17 cellular contexts compared by ENCODE assay signal in the genomic region with DNA sequence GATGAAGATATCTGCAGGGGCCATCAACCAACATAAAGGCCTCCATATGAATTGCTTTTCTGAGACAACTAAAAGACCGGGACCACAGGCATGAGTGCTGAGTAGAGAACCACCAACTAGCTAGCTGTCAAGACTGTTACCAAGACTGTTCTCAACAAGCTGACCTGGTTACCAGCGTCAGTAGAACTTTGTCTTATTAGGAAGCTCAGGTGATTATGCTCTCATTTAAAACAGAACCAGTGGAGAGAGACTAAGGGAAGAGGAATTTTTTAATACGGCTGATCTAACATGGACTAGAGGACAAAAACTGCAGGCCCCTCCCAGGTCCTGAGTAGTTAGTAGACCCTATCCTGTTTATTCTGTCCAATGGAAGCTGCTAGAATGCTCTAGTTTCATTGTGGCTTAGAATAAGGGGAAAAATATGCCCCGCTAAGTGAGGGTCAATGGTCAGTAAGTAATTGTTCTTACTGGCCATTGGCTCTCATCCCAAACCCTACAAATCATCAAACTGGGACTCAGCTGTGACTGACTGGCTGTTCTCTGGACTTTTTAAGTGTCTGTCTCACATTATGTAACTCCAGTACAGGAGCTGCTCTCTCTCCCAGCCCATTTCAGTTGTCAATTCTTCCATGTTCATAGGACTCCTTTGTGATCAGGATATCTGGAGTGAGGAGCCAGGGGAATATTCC. TPM values are rescaled to one million over a fixed set of nuclear protein-coding genes. Genes with fewer than 3 reads are reported as not detected.
DNase-seq lines count a peak whose midpoint lies in the region; ATAC-seq and TF ChIP-seq lines count a peak whose summit lies in the region.
"Had no signal": no experiment of that assay in that cellular context is flagged by ENCODE, and none has a peak within 500 bp of the region (broad histone marks: within the 10 kb centered on the region; RNA-seq: fewer than 3 reads in every experiment).

No MANE protein-coding gene starts in this region.

- peaks cover 0 to 56% of the 10 kb centered on the region in 2 experiments for H3K36me3 ChIP-seq in mesenchymal stem cell (ENCODE audit: control insufficient read depth in 1 of 2, insufficient read depth in 2 of 2, low read depth in 1 of 2, low read length in 2 of 2)
- H3K36me3 ChIP-seq in tibial nerve, result peaks cover 0 to 18% (median 0%) of the 10 kb centered on the region in 3 donors
- H3K36me3 ChIP-seq: ovary had no signal

- no peak overlapping the region for H2BK15ac ChIP-seq in mesenchymal stem cell (ENCODE audit: low read depth, poor library complexity, severe bottlenecking)

- no peak overlapping the region for H4K91ac ChIP-seq in mesenchymal stem cell (ENCODE audit: low read length)

- no peak for DNase-seq in activated naive CD8-positive, alpha-beta T cell treated with anti-CD3 and anti-CD28 coated beads, Interleukin-2, amount 50 U/mL, for 24 hours
- DNase-seq in epithelial cell of proximal tubule (ENCODE audit: low read depth) (peak; percentile 84), mesenchymal stem cell (peak; percentile 43), tibial nerve (ENCODE audit: low spot score in 2 of 2) (no peak), DMS79 (lab: John Stamatoyannopoulos, UW) (no peak), foreskin melanocyte (no peak), NCI-H2081 (lab: John Stamatoyannopoulos, UW) (no peak)
- DNase-seq: adrenal gland; EL; MG63; NCI-H226; ovary; stimulated activated CD4-positive, alpha-beta T cell treated with anti-CD3 and anti-CD28 coated beads, Interleukin-4, amount 100 ng/mL, for 4 hours; stomach had no signal

- no peak overlapping the region for H2BK5ac ChIP-seq in mesenchymal stem cell (ENCODE audit: low read depth, low read length, poor library complexity, severe bottlenecking)

- H3K23ac ChIP-seq in mesenchymal stem cell (ENCODE audit: low read length in 2 of 2), result no peak overlapping the region

- H2BK12ac ChIP-seq in mesenchymal stem cell (ENCODE audit: low read length in 2 of 2), result no peak overlapping the region

- WGBS in mesenchymal stem cell, result 95% methylated on average over 4 of the region's 4 CpGs
- WGBS in tibial nerve, 2 donors, result 63 to 64% methylated on average over 4 of the region's 4 CpGs

- H3K9me3 Mint-ChIP-seq in activated naive CD8-positive, alpha-beta T cell (ENCODE audit: low read depth), result no peaks in the 10 kb centered on the region
- no peaks in the 10 kb centered on the region for H3K9me3 Mint-ChIP-seq in activated naive CD8-positive, alpha-beta T cell treated with anti-CD3 and anti-CD28 coated beads, Interleukin-2, amount 50 U/mL, for 24 hours

- H4K8ac ChIP-seq in mesenchymal stem cell (ENCODE audit: low read length), result no peak overlapping the region

- no peak for ATAC-seq in activated naive CD8-positive, alpha-beta T cell treated with anti-CD3 and anti-CD28 coated beads, Interleukin-2, amount 50 U/mL, for 24 hours
- ATAC-seq: A549, Panc1 had no signal

- peak overlapping the region; percentile 54 for H3K4me2 ChIP-seq in mesenchymal stem cell (ENCODE audit: low read length, poor library complexity, severe bottlenecking)
- H3K4me2 ChIP-seq: A549 had no signal

- no peak overlapping the region for H3K14ac ChIP-seq in mesenchymal stem cell (ENCODE audit: low read length in 2 of 2)

- H3K27ac Mint-ChIP-seq in activated naive CD8-positive, alpha-beta T cell, result peak overlapping the region; percentile 50
- H3K27ac Mint-ChIP-seq in activated naive CD8-positive, alpha-beta T cell treated with anti-CD3 and anti-CD28 coated beads, Interleukin-2, amount 50 U/mL, for 24 hours, result no peak overlapping the region

- H3K4me3 Mint-ChIP-seq in activated naive CD8-positive, alpha-beta T cell, result no peak overlapping the region
- H3K4me3 Mint-ChIP-seq in activated naive CD8-positive, alpha-beta T cell treated with anti-CD3 and anti-CD28 coated beads, Interleukin-2, amount 50 U/mL, for 24 hours, result no peak overlapping the region

- TF ChIP-seq CTCF in epithelial cell of proximal tubule (conservative IDR thresholded peaks at IDR 0.05; ENCODE audit: low read depth, low read length) (no peak), tibial nerve (IDR thresholded peaks at IDR 0.05) (no peak)

- no peaks in the 10 kb centered on the region for H3K27me3 Mint-ChIP-seq in activated naive CD8-positive, alpha-beta T cell
- H3K27me3 Mint-ChIP-seq in activated naive CD8-positive, alpha-beta T cell treated with anti-CD3 and anti-CD28 coated beads, Interleukin-2, amount 50 U/mL, for 24 hours, result no peaks in the 10 kb centered on the region

- H3K4me1 ChIP-seq in mesenchymal stem cell (ENCODE audit: control insufficient read depth, insufficient read depth, low read depth, low read length) (peaks cover 5% of the 10 kb centered on the region), tibial nerve (peaks cover 0 to 37% (median 11%) of the 10 kb centered on the region in 4 donors)

- H3K36me3 Mint-ChIP-seq in activated naive CD8-positive, alpha-beta T cell, result no peaks in the 10 kb centered on the region
- peaks cover 13% of the 10 kb centered on the region for H3K36me3 Mint-ChIP-seq in activated naive CD8-positive, alpha-beta T cell treated with anti-CD3 and anti-CD28 coated beads, Interleukin-2, amount 50 U/mL, for 24 hours (ENCODE audit: low read depth)

- H2BK120ac ChIP-seq in mesenchymal stem cell (ENCODE audit: low read depth, low read length), result no peak overlapping the region

- peak overlapping the region; percentile 82 for H3K27ac ChIP-seq in mesenchymal stem cell (ENCODE audit: low read length, poor library complexity, severe bottlenecking)
- H3K27ac ChIP-seq in tibial nerve, result peak overlapping the region in 3 of 4 donors; percentile 13 to 68 (median 42)
- H3K27ac ChIP-seq: A549, adrenal gland, ovary, stomach had no signal

- H3K4me3 ChIP-seq in epithelial cell of proximal tubule (ENCODE audit: low read depth, low read length) (peak overlapping the region; percentile 27), mesenchymal stem cell (ENCODE audit: insufficient read depth in 1 of 2, low read depth in 1 of 2, low read length in 2 of 2) (no peak overlapping the region), tibial nerve (no peak overlapping the region)
- H3K4me3 ChIP-seq: A549, adrenal gland, MG63, ovary, stomach had no signal

- H3K27me3 ChIP-seq in mesenchymal stem cell (ENCODE audit: control insufficient read depth in 1 of 2, insufficient read depth in 1 of 2, low read length in 2 of 2), result no peaks in the 10 kb centered on the region
- no peaks in the 10 kb centered on the region for H3K27me3 ChIP-seq in tibial nerve
- H3K27me3 ChIP-seq: adrenal gland, ovary, stomach had no signal

- H2AK5ac ChIP-seq in mesenchymal stem cell (ENCODE audit: low read length, severe bottlenecking), result no peak overlapping the region

- peaks cover 14% of the 10 kb centered on the region for H3K4me1 Mint-ChIP-seq in activated naive CD8-positive, alpha-beta T cell (ENCODE audit: low read depth)
- H3K4me1 Mint-ChIP-seq in activated naive CD8-positive, alpha-beta T cell treated with anti-CD3 and anti-CD28 coated beads, Interleukin-2, amount 50 U/mL, for 24 hours, result peaks cover 29% of the 10 kb centered on the region

- H3K18ac ChIP-seq in mesenchymal stem cell (ENCODE audit: low read depth in 1 of 2, low read length in 2 of 2), result no peak overlapping the region

- H3K4ac ChIP-seq in mesenchymal stem cell (ENCODE audit: low read depth in 1 of 2, low read length in 2 of 2), result no peak overlapping the region

- H3K9me3 ChIP-seq in mesenchymal stem cell (ENCODE audit: control insufficient read depth, low read length) (no peaks in the 10 kb centered on the region), tibial nerve (no peaks in the 10 kb centered on the region)
- H3K9me3 ChIP-seq: A549, adrenal gland, MG63, ovary, stomach had no signal

- TF ChIP-seq POLR2A in tibial nerve (IDR thresholded peaks at IDR 0.05), result no peak

- peak overlapping the region; percentile 0 for H3K9ac ChIP-seq in mesenchymal stem cell (ENCODE audit: low read length)

- peaks cover 7% of the 10 kb centered on the region for H3K79me1 ChIP-seq in mesenchymal stem cell (replicated peaks; ENCODE audit: low read length, poor library complexity, severe bottlenecking)

- H2AFZ ChIP-seq in mesenchymal stem cell (ENCODE audit: low read depth, low read length), result no peak overlapping the region

- TF ChIP-seq EP300 in tibial nerve (IDR thresholded peaks at IDR 0.05), result no peak

RNA-seq across cellular contexts. Expression of gene DYNLRB1, which starts 3.8 kb away (rescaled TPM):
- total RNA-seq in epithelial cell of proximal tubule, result 165 and 193 TPM in 2 replicates
- 344 TPM for polyA plus RNA-seq in mesenchymal stem cell (2013, experiment 1 of 2)
- polyA plus RNA-seq in mesenchymal stem cell (2013, experiment 2 of 2), result 339 TPM
- total RNA-seq in tibial nerve, result 100 to 1,000 TPM; 145 to 188 (median 170) TPM

RNA-seq across cellular contexts. Expression of gene MAP1LC3A, which starts 46.1 kb away (rescaled TPM):
- total RNA-seq in epithelial cell of proximal tubule, result 21.6 and 28.3 TPM in 2 replicates
- polyA plus RNA-seq in mesenchymal stem cell (2013, experiment 1 of 2), result 34.0 TPM
- 33.2 TPM for polyA plus RNA-seq in mesenchymal stem cell (2013, experiment 2 of 2)
- total RNA-seq in tibial nerve, result 100 to 1,000 TPM in 2 of 4 donors, 10 to 100 TPM in 2; 62.4 to 139 (median 106) TPM

Comparison
In these comparisons a context has a peak if more than half of its experiments do, and no peak if none do; other contexts are left out.
1. DNase-seq: peak in epithelial cell of proximal tubule (single experiment) and mesenchymal stem cell (single experiment); none in activated naive CD8-positive, alpha-beta T cell treated with anti-CD3 and anti-CD28 coated beads, Interleukin-2, amount 50 U/mL, for 24 hours (single experiment), tibial nerve (0 of 2), DMS79 (single experiment), foreskin melanocyte (single experiment) and NCI-H2081 (0 of 2).